Comparison of ENCODE assay signal across 1 cellular context in genomic region chr16:75647138-75647491, GRCh38.
TF ChIP-seq lines count a peak whose summit lies in the region.

No MANE protein-coding gene starts in this region.

TF ChIP-seq in K562, 482 proteins besides CTCF, POLR2A, EP300 and RAD21 (continued from another document and continues in another):
- peak; percentile 95 for TF ChIP-seq NKRF (IDR thresholded peaks at IDR 0.05; ENCODE audit: borderline replicate concordance)
- no peak for TF ChIP-seq ZNF57 (CRISPR knock-in tag; IDR thresholded peaks at IDR 0.05)
- 0 out of 2 replicates have a peak, but pooled peaks have one; percentile 1 for TF ChIP-seq ZC3H11A (IDR thresholded peaks at IDR 0.05; ENCODE audit: low read depth, low read length)
- TF ChIP-seq, protein P1, sequence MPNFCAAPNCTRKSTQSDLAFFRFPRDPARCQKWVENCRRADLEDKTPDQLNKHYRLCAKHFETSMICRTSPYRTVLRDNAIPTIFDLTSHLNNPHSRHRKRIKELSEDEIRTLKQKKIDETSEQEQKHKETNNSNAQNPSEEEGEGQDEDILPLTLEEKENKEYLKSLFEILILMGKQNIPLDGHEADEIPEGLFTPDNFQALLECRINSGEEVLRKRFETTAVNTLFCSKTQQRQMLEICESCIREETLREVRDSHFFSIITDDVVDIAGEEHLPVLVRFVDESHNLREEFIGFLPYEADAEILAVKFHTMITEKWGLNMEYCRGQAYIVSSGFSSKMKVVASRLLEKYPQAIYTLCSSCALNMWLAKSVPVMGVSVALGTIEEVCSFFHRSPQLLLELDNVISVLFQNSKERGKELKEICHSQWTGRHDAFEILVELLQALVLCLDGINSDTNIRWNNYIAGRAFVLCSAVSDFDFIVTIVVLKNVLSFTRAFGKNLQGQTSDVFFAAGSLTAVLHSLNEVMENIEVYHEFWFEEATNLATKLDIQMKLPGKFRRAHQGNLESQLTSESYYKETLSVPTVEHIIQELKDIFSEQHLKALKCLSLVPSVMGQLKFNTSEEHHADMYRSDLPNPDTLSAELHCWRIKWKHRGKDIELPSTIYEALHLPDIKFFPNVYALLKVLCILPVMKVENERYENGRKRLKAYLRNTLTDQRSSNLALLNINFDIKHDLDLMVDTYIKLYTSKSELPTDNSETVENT (CRISPR knock-in tag; IDR thresholded peaks at IDR 0.05) = no peak
- no peak for TF ChIP-seq BHLHE40 (IDR thresholded peaks at IDR 0.05; ENCODE audit: low read length)
- TF ChIP-seq GATAD2A (IDR thresholded peaks at IDR 0.05) = no peak
- TF ChIP-seq KLF1 (tag; IDR thresholded peaks at IDR 0.05) = no peak
- TF ChIP-seq ZSCAN29 (IDR thresholded peaks at IDR 0.05) = no peak
- TF ChIP-seq PHTF2 (CRISPR knock-in tag; IDR thresholded peaks at IDR 0.05) = no peak
- TF ChIP-seq ZNF12 (CRISPR knock-in tag; IDR thresholded peaks at IDR 0.05) = no peak
- TF ChIP-seq ZNF444 (CRISPR knock-in tag; IDR thresholded peaks at IDR 0.05) = no peak
- no peak for TF ChIP-seq MTA3 (IDR thresholded peaks at IDR 0.05; ENCODE audit: borderline replicate concordance)
- no peak for TF ChIP-seq DEAF1 (CRISPR knock-in tag; IDR thresholded peaks at IDR 0.05)
- TF ChIP-seq, protein P2, sequence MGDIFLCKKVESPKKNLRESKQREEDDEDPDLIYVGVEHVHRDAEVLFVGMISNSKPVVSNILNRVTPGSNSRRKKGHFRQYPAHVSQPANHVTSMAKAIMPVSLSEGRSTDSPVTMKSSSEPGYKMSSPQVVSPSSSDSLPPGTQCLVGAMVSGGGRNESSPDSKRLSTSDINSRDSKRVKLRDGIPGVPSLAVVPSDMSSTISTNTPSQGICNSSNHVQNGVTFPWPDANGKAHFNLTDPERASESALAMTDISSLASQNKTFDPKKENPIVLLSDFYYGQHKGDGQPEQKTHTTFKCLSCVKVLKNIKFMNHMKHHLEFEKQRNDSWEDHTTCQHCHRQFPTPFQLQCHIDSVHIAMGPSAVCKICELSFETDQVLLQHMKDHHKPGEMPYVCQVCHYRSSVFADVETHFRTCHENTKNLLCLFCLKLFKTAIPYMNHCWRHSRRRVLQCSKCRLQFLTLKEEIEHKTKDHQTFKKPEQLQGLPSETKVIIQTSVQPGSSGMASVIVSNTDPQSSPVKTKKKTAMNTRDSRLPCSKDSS (IDR thresholded peaks at IDR 0.05; ENCODE audit: low read depth, partially characterized antibody) = no peak
- no peak for TF ChIP-seq GATAD2B (IDR thresholded peaks at IDR 0.05; ENCODE audit: borderline replicate concordance)
- no peak for TF ChIP-seq ATF2 (CRISPR knock-in tag; IDR thresholded peaks at IDR 0.05)
- no peak for TF ChIP-seq SREBF2 (CRISPR knock-in tag; IDR thresholded peaks at IDR 0.05)
- TF ChIP-seq SRSF1 (IDR thresholded peaks at IDR 0.05; ENCODE audit: low read depth, low read length) = no peak
- TF ChIP-seq ZNF699 (CRISPR knock-in tag; IDR thresholded peaks at IDR 0.05; ENCODE audit: insufficient replicate concordance) = no peak
- no peak for TF ChIP-seq NR2C2 (CRISPR knock-in tag; IDR thresholded peaks at IDR 0.05)
- TF ChIP-seq NR2C2 (tag; IDR thresholded peaks at IDR 0.05) = no peak
- TF ChIP-seq ZNF277 (CRISPR knock-in tag; IDR thresholded peaks at IDR 0.05; ENCODE audit: borderline replicate concordance) = no peak
- TF ChIP-seq POLR2H (tag; IDR thresholded peaks at IDR 0.05; ENCODE audit: low read depth) = no peak
- TF ChIP-seq, protein P3, sequence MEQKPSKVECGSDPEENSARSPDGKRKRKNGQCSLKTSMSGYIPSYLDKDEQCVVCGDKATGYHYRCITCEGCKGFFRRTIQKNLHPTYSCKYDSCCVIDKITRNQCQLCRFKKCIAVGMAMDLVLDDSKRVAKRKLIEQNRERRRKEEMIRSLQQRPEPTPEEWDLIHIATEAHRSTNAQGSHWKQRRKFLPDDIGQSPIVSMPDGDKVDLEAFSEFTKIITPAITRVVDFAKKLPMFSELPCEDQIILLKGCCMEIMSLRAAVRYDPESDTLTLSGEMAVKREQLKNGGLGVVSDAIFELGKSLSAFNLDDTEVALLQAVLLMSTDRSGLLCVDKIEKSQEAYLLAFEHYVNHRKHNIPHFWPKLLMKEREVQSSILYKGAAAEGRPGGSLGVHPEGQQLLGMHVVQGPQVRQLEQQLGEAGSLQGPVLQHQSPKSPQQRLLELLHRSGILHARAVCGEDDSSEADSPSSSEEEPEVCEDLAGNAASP (IDR thresholded peaks at IDR 0.05) = no peak
- no peak for TF ChIP-seq MGA (IDR thresholded peaks at IDR 0.05)
- TF ChIP-seq SREBF1 (IDR thresholded peaks at IDR 0.05; ENCODE audit: borderline replicate concordance, low read depth, low read length) = no peak
- TF ChIP-seq FOSL1 (tag; conservative IDR thresholded peaks at IDR 0.05) = no peak
- TF ChIP-seq, protein P4, sequence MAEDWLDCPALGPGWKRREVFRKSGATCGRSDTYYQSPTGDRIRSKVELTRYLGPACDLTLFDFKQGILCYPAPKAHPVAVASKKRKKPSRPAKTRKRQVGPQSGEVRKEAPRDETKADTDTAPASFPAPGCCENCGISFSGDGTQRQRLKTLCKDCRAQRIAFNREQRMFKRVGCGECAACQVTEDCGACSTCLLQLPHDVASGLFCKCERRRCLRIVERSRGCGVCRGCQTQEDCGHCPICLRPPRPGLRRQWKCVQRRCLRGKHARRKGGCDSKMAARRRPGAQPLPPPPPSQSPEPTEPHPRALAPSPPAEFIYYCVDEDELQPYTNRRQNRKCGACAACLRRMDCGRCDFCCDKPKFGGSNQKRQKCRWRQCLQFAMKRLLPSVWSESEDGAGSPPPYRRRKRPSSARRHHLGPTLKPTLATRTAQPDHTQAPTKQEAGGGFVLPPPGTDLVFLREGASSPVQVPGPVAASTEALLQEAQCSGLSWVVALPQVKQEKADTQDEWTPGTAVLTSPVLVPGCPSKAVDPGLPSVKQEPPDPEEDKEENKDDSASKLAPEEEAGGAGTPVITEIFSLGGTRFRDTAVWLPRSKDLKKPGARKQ (CRISPR knock-in tag; IDR thresholded peaks at IDR 0.05) = no peak
- no peak for TF ChIP-seq ZNF263 (CRISPR knock-in tag; IDR thresholded peaks at IDR 0.05; ENCODE audit: borderline replicate concordance)
- TF ChIP-seq CHD1 (IDR thresholded peaks at IDR 0.05; ENCODE audit: low read length) = peak; percentile 21
- TF ChIP-seq L3MBTL2 (IDR thresholded peaks at IDR 0.05) = no peak
- TF ChIP-seq FUS (optimal IDR thresholded peaks at IDR 0.05; ENCODE audit: low read depth, low read length) = no peak
- TF ChIP-seq ZNF75A (CRISPR knock-in tag; IDR thresholded peaks at IDR 0.05) = no peak
